In genomic region chr17:19705771-19706770, GRCh38 we compare ENCODE assay signal across 21 cellular contexts. TPM values are rescaled to one million over a fixed set of nuclear protein-coding genes. Genes with fewer than 3 reads are reported as not detected.
DNase-seq lines count a peak whose midpoint lies in the region; ATAC-seq and TF ChIP-seq lines count a peak whose summit lies in the region.
"Had no signal": no experiment of that assay in that cellular context is flagged by ENCODE, and none has a peak within 500 bp of the region (broad histone marks: within the 10 kb centered on the region; RNA-seq: fewer than 3 reads in every experiment).

No MANE protein-coding gene starts in this region.

- H3K4me1 ChIP-seq in cardiac muscle cell (ENCODE audit: low read depth) (peaks cover 51% of the 10 kb centered on the region), esophagus squamous epithelium (peaks cover 14 to 40% (median 16%) of the 10 kb centered on the region in 3 donors), thyroid gland (peaks cover 21 to 39% of the 10 kb centered on the region in 2 donors)

- H3K27ac ChIP-seq in cardiac muscle cell (peak overlapping the region; percentile 96), esophagus squamous epithelium (peak overlapping the region; percentile 52 to 90 (median 68)), thyroid gland (peak overlapping the region; percentile 88 to 97 (median 93))
- H3K27ac ChIP-seq: heart left ventricle, KMS-11, SJCRH30 had no signal

- no peaks in the 10 kb centered on the region for H3K27me3 ChIP-seq in cardiac muscle cell
- H3K27me3 ChIP-seq in esophagus squamous epithelium, result no peaks in the 10 kb centered on the region
- H3K27me3 ChIP-seq in thyroid gland, result no peaks in the 10 kb centered on the region
- H3K27me3 ChIP-seq: heart left ventricle, SJCRH30 had no signal

- intact Hi-C loops in left ventricle myocardium superior (cut with micrococcal nuclease), result no loop called here
- intact Hi-C loops in esophagus squamous epithelium (cut with DNase I), result no loop called here
- intact Hi-C loops in thyroid gland (cut with DNase I), result no loop called here

- DNase-seq in cardiac muscle cell (ENCODE audit: low read depth in 1 of 2, low spot score in 1 of 2) (no peak), left ventricle myocardium superior (no peak), NCI-H2171 treated with DMSO at 0.1 percent for 48 hours (lab: John Stamatoyannopoulos, UW) (peak; percentile 78), esophagus squamous epithelium (lab: John Stamatoyannopoulos, UW) (no peak), thyroid gland (no peak), NCI-H2029 treated with DMSO at 0.1 percent for 48 hours (lab: John Stamatoyannopoulos, UW) (no peak)
- no peak for DNase-seq in effector CD8-positive, alpha-beta T cell (lab: John Stamatoyannopoulos, UW)
- DNase-seq: CD4-positive, alpha-beta T cell; heart left ventricle; NCI-H1092 treated with DMSO at 0.1 percent for 48 hours; nephron progenitor cell had no signal

- ATAC-seq in left ventricle myocardium superior, result no peak
- no peak for ATAC-seq in HG02759 (IDR thresholded peaks at IDR 0.05; ENCODE audit: unreplicated experiment)
- ATAC-seq: activated CD4-positive, CD25-positive, alpha-beta regulatory T cell treated with anti-CD3 and anti-CD28 coated beads, Interleukin-2, amount 50 U/mL, for 24 hours; activated T-helper 17 cell treated with anti-CD3 and anti-CD28 coated beads, Interleukin-2, amount 50 U/mL, for 72 hours; heart left ventricle had no signal

- TF ChIP-seq CTCF in cardiac muscle cell (IDR thresholded peaks at IDR 0.05; ENCODE audit: low read depth, low read length) (no peak), esophagus squamous epithelium (IDR thresholded peaks at IDR 0.05) (no peak), thyroid gland (IDR thresholded peaks at IDR 0.05) (no peak)

- H3K4me3 ChIP-seq in cardiac muscle cell (no peak overlapping the region), esophagus squamous epithelium (no peak overlapping the region), thyroid gland (replicated peaks in 1 of 3) (no peak overlapping the region)
- H3K4me3 ChIP-seq: heart left ventricle, SJCRH30 had no signal

- H3K36me3 ChIP-seq in cardiac muscle cell (no peaks in the 10 kb centered on the region), esophagus squamous epithelium (no peaks in the 10 kb centered on the region), thyroid gland (no peaks in the 10 kb centered on the region)
- H3K36me3 ChIP-seq: heart left ventricle, SJCRH30 had no signal

- WGBS in esophagus squamous epithelium, 2 donors, result 52 to 71% methylated on average over 5 to 10 of the region's 22 CpGs
- 85 to 88% methylated on average over 13 to 22 of the region's 22 CpGs for WGBS in thyroid gland, 2 donors

- TF ChIP-seq POLR2A in esophagus squamous epithelium (IDR thresholded peaks at IDR 0.05) (no peak), thyroid gland (IDR thresholded peaks at IDR 0.05) (no peak)

- H3K9me3 ChIP-seq in cardiac muscle cell (ENCODE audit: low read depth) (no peaks in the 10 kb centered on the region), esophagus squamous epithelium (no peaks in the 10 kb centered on the region), thyroid gland (no peaks in the 10 kb centered on the region)
- H3K9me3 ChIP-seq: heart left ventricle, SJCRH30 had no signal

RNA-seq across cellular contexts. Expression of gene SLC47A2, which starts 10.3 kb away (rescaled TPM):
- total RNA-seq in cardiac muscle cell (0.14 and 0.27 TPM in 2 replicates), left ventricle myocardium superior (not detected), esophagus squamous epithelium (1 to 10 TPM in 1 of 4 donors, under 1 TPM in 2, not detected in 1; 0.56 to 2.2 (median 0.76) TPM), thyroid gland (1 to 10 TPM in 1 of 4 donors, under 1 TPM in 1, not detected in 2; 0.45 to 1.4 TPM)
- polyA plus RNA-seq in cardiac muscle cell, result 0.37 and 0.42 TPM in 2 replicates
- total RNA-seq: activated T-helper 17 cell treated with anti-CD3 and anti-CD28 coated beads, Interleukin-2, amount 50 U/mL, for 72 hours; cardiac septum; CD4-positive, alpha-beta T cell; Daoy; fibroblast of lung; mesothelial cell of epicardium; SJCRH30; T-helper 2 cell treated with Interferon-gamma antibody and Interleukin-4, amounts not matched to agents 100 ng/mL and 5 ng/mL, for 36 hours had no signal
- polyA plus RNA-seq: fibroblast of lung, heart left ventricle had no signal

RNA-seq across cellular contexts. Expression of gene ALDH3A1, which starts 42.0 kb away (rescaled TPM):
- 1.0 TPM in 1 of 2 replicates, not detected in the other for total RNA-seq in cardiac muscle cell
- polyA plus RNA-seq in cardiac muscle cell, result not detected in 2 replicates
- not detected for total RNA-seq in left ventricle myocardium superior
- 1,000 to 10,000 TPM in 1 of 4 donors, 100 to 1,000 TPM in 3; 480 to 2,454 (median 606) TPM for total RNA-seq in esophagus squamous epithelium
- total RNA-seq in thyroid gland, result 1 to 10 TPM in 2 of 4 donors, under 1 TPM in 1, not detected in 1; 0.94 to 1.6 (median 1.1) TPM
- total RNA-seq: activated T-helper 17 cell treated with anti-CD3 and anti-CD28 coated beads, Interleukin-2, amount 50 U/mL, for 72 hours; CD4-positive, alpha-beta T cell; Daoy; SJCRH30; T-helper 2 cell treated with Interferon-gamma antibody and Interleukin-4, amounts not matched to agents 100 ng/mL and 5 ng/mL, for 36 hours had no signal

RNA-seq across cellular contexts. Expression of gene ALDH3A2, which starts 57.5 kb away (rescaled TPM):
- total RNA-seq in cardiac muscle cell, result 123 and 189 TPM in 2 replicates
- 75.2 and 86.0 TPM in 2 replicates for polyA plus RNA-seq in cardiac muscle cell
- 60.4 TPM for total RNA-seq in left ventricle myocardium superior
- total RNA-seq in esophagus squamous epithelium, result 100 to 1,000 TPM; 169 to 351 (median 305) TPM
- 100 to 1,000 TPM; 198 to 566 (median 366) TPM for total RNA-seq in thyroid gland

Comparison
In these comparisons a context has a peak if more than half of its experiments do, and no peak if none do; other contexts are left out.
1. RNA of gene ALDH3A1, which starts 42.0 kb away (total RNA-seq): 480 to 2,454 TPM in esophagus squamous epithelium; 0.94 to 1.6 TPM in thyroid gland, 1.0 TPM in cardiac muscle cell and not detected in left ventricle myocardium superior (single experiment); every median in the first group is over 100 times any median in the second.
2. Peak in every context shown above with its lines, with median percentiles within 50 percentile points of each other: H3K27ac ChIP-seq.